20 cellular contexts compared by ENCODE assay signal in the genomic region with DNA sequence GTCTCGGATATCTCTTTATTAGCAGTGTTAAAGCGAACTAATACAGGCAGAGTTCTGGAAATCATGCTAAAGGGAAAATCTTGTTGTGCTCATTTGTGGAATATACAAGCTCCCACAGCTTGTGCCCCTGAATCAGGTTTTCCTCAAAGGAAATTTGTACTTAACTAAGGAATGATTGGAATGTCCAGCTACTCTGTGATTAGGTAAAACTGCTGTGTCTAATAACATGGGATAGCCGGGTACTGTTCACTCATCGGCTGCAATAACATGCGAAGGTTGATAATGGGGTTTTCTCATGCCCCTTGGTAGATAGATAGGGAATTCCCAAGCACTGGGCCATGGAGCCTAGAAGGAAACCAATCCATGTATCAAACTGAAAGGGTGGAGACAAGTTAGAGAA.
DNase-seq lines count a peak whose midpoint lies in the region; ATAC-seq, FAIRE-seq and TF ChIP-seq lines count a peak whose summit lies in the region.
"Had no signal": no experiment of that assay in that cellular context is flagged by ENCODE, and none has a peak within 500 bp of the region (broad histone marks: within the 10 kb centered on the region; RNA-seq: fewer than 3 reads in every experiment).

No MANE protein-coding gene starts in this region.

- H3K27me3 ChIP-seq in PC-3 (ENCODE audit: low read length) (no peaks in the 10 kb centered on the region), endothelial cell of umbilical vein (ENCODE audit: control insufficient read depth in 2 of 2, insufficient read depth in 2 of 2, low read length in 2 of 2) (no peaks in the 10 kb centered on the region), ascending aorta (no peaks in the 10 kb centered on the region), right atrium auricular region (no peaks in the 10 kb centered on the region)
- H3K27me3 ChIP-seq: BE2C, hepatocyte, vagina had no signal

- H3K4me3 ChIP-seq in PC-3 (ENCODE audit: low read length), result no peak overlapping the region
- peak overlapping the region in 1 of 3 experiments; percentile 5 for H3K4me3 ChIP-seq in endothelial cell of umbilical vein (replicated peaks in 1 of 3; ENCODE audit: insufficient read depth in 1 of 3, low read depth in 1 of 3, low read length in 3 of 3)
- H3K4me3 ChIP-seq in mesodermal cell (ENCODE audit: extremely low read depth, insufficient read depth, low read length, poor library complexity, severe bottlenecking), result no peak overlapping the region
- H3K4me3 ChIP-seq in ascending aorta, result no peak overlapping the region
- H3K4me3 ChIP-seq in right atrium auricular region, result no peak overlapping the region
- H3K4me3 ChIP-seq: hepatocyte, vagina had no signal

- peak; percentile 87 for FAIRE-seq in endothelial cell of umbilical vein (lab: Jason Lieb, UNC)
- FAIRE-seq: endometrium, GM19239 had no signal

- peaks cover 44% of the 10 kb centered on the region for H3K4me1 ChIP-seq in PC-3 (ENCODE audit: insufficient read depth, low read length)
- peaks cover 41% of the 10 kb centered on the region for H3K4me1 ChIP-seq in endothelial cell of umbilical vein (ENCODE audit: control insufficient read depth, extremely low read depth, insufficient read depth, low read length)
- H3K4me1 ChIP-seq in mesodermal cell (ENCODE audit: control insufficient read depth, insufficient read depth, low read length, poor library complexity, severe bottlenecking), result peaks cover 9% of the 10 kb centered on the region
- no peaks in the 10 kb centered on the region for H3K4me1 ChIP-seq in ascending aorta
- H3K4me1 ChIP-seq in right atrium auricular region, result no peaks in the 10 kb centered on the region
- H3K4me1 ChIP-seq: BE2C, parathyroid adenoma, vagina had no signal

- H3K79me2 ChIP-seq in PC-3 (ENCODE audit: low read length) (no peaks in the 10 kb centered on the region), endothelial cell of umbilical vein (ENCODE audit: control insufficient read depth, insufficient read depth, low read length) (no peaks in the 10 kb centered on the region)
- H3K79me2 ChIP-seq: hepatocyte, parathyroid adenoma had no signal

- CTCF ChIA-PET in PC-3 (lab: Charles Lee) (no interaction called here), endothelial cell of umbilical vein (lab: Charles Lee) (interaction anchor here (0.8 to 2.4 kb wide), 13 partner anchors 12 to 527 kb away, joined by 3 to 11 read pairs (median 4); no protein-coding TSS in a partner anchor)

- H3F3A ChIP-seq in PC-3 (ENCODE audit: low read length, unreplicated experiment), result peaks cover 4% of the 10 kb centered on the region

- no peak for TF ChIP-seq POLR2A in endothelial cell of umbilical vein (IDR thresholded peaks at IDR 0.05; ENCODE audit: low read depth, low read length)

- H3K9me3 Mint-ChIP-seq in osteocyte (ENCODE audit: unreplicated experiment), result peaks cover 5% of the 10 kb centered on the region
- H3K9me3 Mint-ChIP-seq: activated T-cell treated with anti-CD3 and anti-CD28 coated beads, Interleukin-2, amount 50 U/mL, for 4 hours; stimulated activated effector memory CD8-positive, alpha-beta T cell treated with anti-CD3 and anti-CD28 coated beads, Interleukin-12 subunit alpha, Interleukin-12 subunit beta, amount 100 ng/mL, for 72 hours had no signal

- peak; percentile 33 for DNase-seq in AG20443 (ENCODE audit: low spot score)
- peak; percentile 27 for DNase-seq in PC-3
- peak; percentile 99 for DNase-seq in endothelial cell of umbilical vein (ENCODE audit: low read depth, low spot score)
- DNase-seq in ascending aorta (ENCODE audit: low spot score in 2 of 2), result no peak
- no peak for DNase-seq in osteocyte (ENCODE audit: extremely low spot score, unreplicated experiment)
- DNase-seq in right atrium auricular region (ENCODE audit: low spot score), result no peak
- no peak for DNase-seq in OCI-M2 (lab: John Stamatoyannopoulos, UW; ENCODE audit: unreplicated experiment)
- DNase-seq: activated CD4-positive, alpha-beta T cell treated with anti-CD3 and anti-CD28 coated beads for 36 hours; activated T-cell treated with anti-CD3 and anti-CD28 coated beads, Interleukin-2, amount 50 U/mL, for 4 hours; amygdala; BE2C; stimulated activated CD4-positive, alpha-beta T cell treated with anti-CD3 and anti-CD28 coated beads, Interleukin-2, amount 100 ng/mL, for 48 hours; T-cell had no signal

- no peak overlapping the region for H3K4me3 Mint-ChIP-seq in osteocyte (ENCODE audit: unreplicated experiment)
- H3K4me3 Mint-ChIP-seq: activated CD4-positive, alpha-beta T cell treated with anti-CD3 and anti-CD28 coated beads for 36 hours; activated T-cell treated with anti-CD3 and anti-CD28 coated beads, Interleukin-2, amount 50 U/mL, for 4 hours; stimulated activated effector memory CD8-positive, alpha-beta T cell treated with anti-CD3 and anti-CD28 coated beads, Interleukin-12 subunit alpha, Interleukin-12 subunit beta, amount 100 ng/mL, for 72 hours; T-cell had no signal

- H3K36me3 ChIP-seq in PC-3 (ENCODE audit: low read depth, low read length), result peaks cover 8% of the 10 kb centered on the region; the same call in 1 of the 2 replicates
- H3K36me3 ChIP-seq in endothelial cell of umbilical vein (ENCODE audit: control insufficient read depth in 2 of 2, extremely low read depth in 1 of 2, insufficient read depth in 2 of 2, low read length in 2 of 2), result no peaks in the 10 kb centered on the region
- no peaks in the 10 kb centered on the region for H3K36me3 ChIP-seq in mesodermal cell (ENCODE audit: control insufficient read depth, insufficient read depth, low read length)
- no peaks in the 10 kb centered on the region for H3K36me3 ChIP-seq in ascending aorta
- no peaks in the 10 kb centered on the region for H3K36me3 ChIP-seq in right atrium auricular region
- H3K36me3 ChIP-seq: BE2C, vagina had no signal

- dilution Hi-C loops in endothelial cell of umbilical vein (cut with MboI; ENCODE audit: extremely low pct_ligation_motif_present, low sequenced_read_pairs), result no loop called here

- H3K27ac Mint-ChIP-seq in osteocyte (ENCODE audit: unreplicated experiment), result no peak overlapping the region
- H3K27ac Mint-ChIP-seq: activated CD4-positive, alpha-beta T cell treated with anti-CD3 and anti-CD28 coated beads for 36 hours; stimulated activated effector memory CD8-positive, alpha-beta T cell treated with anti-CD3 and anti-CD28 coated beads, Interleukin-12 subunit alpha, Interleukin-12 subunit beta, amount 100 ng/mL, for 72 hours; T-cell had no signal

- H3K9me2 ChIP-seq in PC-3 (replicated peaks; ENCODE audit: low read length), result no peaks in the 10 kb centered on the region

- no peaks in the 10 kb centered on the region for H3K27me3 Mint-ChIP-seq in osteocyte (ENCODE audit: unreplicated experiment)
- H3K27me3 Mint-ChIP-seq: activated CD4-positive, alpha-beta T cell treated with anti-CD3 and anti-CD28 coated beads for 36 hours; T-cell had no signal

- 83 to 98% methylated on average over 5 of the region's 5 CpGs for WGBS in mesodermal cell (ENCODE audit: insufficient coverage in 2 of 2), 2 experiments

- no peaks in the 10 kb centered on the region for H3K36me3 Mint-ChIP-seq in osteocyte (ENCODE audit: unreplicated experiment)
- H3K36me3 Mint-ChIP-seq: stimulated activated effector memory CD8-positive, alpha-beta T cell treated with anti-CD3 and anti-CD28 coated beads, Interleukin-12 subunit alpha, Interleukin-12 subunit beta, amount 100 ng/mL, for 72 hours; T-cell had no signal

- POLR2A ChIA-PET in PC-3 (lab: Charles Lee; ENCODE audit: unreplicated experiment), result interaction anchor here (0.5 kb wide), 1 partner anchor 78 kb away, joined by 3 read pairs; no protein-coding TSS in a partner anchor
- POLR2A ChIA-PET in endothelial cell of umbilical vein (lab: Charles Lee), result interaction anchor here (1.0 to 1.1 kb wide), 2 partner anchors 85 to 309 kb away, joined by 4 to 7 read pairs; a partner anchor contains a TSS

- ATAC-seq in PC-3, result no peak
- ATAC-seq: activated CD4-positive, alpha-beta T cell treated with anti-CD3 and anti-CD28 coated beads for 36 hours; activated T-cell treated with anti-CD3 and anti-CD28 coated beads, Interleukin-2, amount 50 U/mL, for 4 hours; T-cell had no signal

- H3K4me2 ChIP-seq in PC-3 (ENCODE audit: low read length) (no peak overlapping the region), endothelial cell of umbilical vein (ENCODE audit: insufficient read depth, low read length) (peak overlapping the region; percentile 74)
- H3K4me2 ChIP-seq: hepatocyte had no signal

- no peaks in the 10 kb centered on the region for H3K9me3 ChIP-seq in PC-3 (ENCODE audit: low read length)
- no peaks in the 10 kb centered on the region for H3K9me3 ChIP-seq in endothelial cell of umbilical vein (replicated peaks; ENCODE audit: control insufficient read depth, insufficient read depth, low read length)
- peaks cover 9% of the 10 kb centered on the region for H3K9me3 ChIP-seq in mesodermal cell (ENCODE audit: control insufficient read depth, low read length)
- H3K9me3 ChIP-seq in ascending aorta, result no peaks in the 10 kb centered on the region
- no peaks in the 10 kb centered on the region for H3K9me3 ChIP-seq in right atrium auricular region
- H3K9me3 ChIP-seq: BE2C, vagina had no signal

- H3K27ac ChIP-seq in PC-3 (ENCODE audit: low read length) (peak overlapping the region; percentile 71; the same call in 1 of the 2 replicates), endothelial cell of umbilical vein (ENCODE audit: insufficient read depth, low read depth, low read length) (peak overlapping the region; percentile 99), mesodermal cell (ENCODE audit: low read depth, low read length, severe bottlenecking) (peak overlapping the region; percentile 63), ascending aorta (no peak overlapping the region), right atrium auricular region (no peak overlapping the region)
- H3K27ac ChIP-seq: hepatocyte, parathyroid adenoma, vagina had no signal

- BruUV-seq in PC-3 (replicated peaks; lab: Mats Ljungman, UMichigan), result no TSS peak
- BruUV-seq in endothelial cell of umbilical vein (replicated peaks; lab: Mats Ljungman, UMichigan), result TSS peak; percentile 94

- TF ChIP-seq CTCF in PC-3 (conservative IDR thresholded peaks at IDR 0.05; ENCODE audit: low read depth, low read length) (no peak), endothelial cell of umbilical vein (IDR thresholded peaks at IDR 0.05; ENCODE audit: extremely low read depth in 1 of 2, insufficient read depth in 1 of 2, low read depth in 1 of 2, low read length in 2 of 2) (no peak), ascending aorta (IDR thresholded peaks at IDR 0.05) (no peak), osteocyte (IDR thresholded peaks at IDR 0.05) (no peak), right atrium auricular region (IDR thresholded peaks at IDR 0.05) (no peak)

- intact Hi-C loops in PC-3 (cut with micrococcal nuclease) (no loop called here), endothelial cell of umbilical vein (cut with micrococcal nuclease) (loop anchor here (1.0 to 2.0 kb wide), 8 partner anchors 23 to 365 kb away; a partner anchor contains a TSS), ascending aorta (cut with DNase I) (no loop called here)

- H3K9me1 ChIP-seq in endothelial cell of umbilical vein (replicated peaks; ENCODE audit: control insufficient read depth, extremely low read depth, insufficient read depth, low read length), result no peaks in the 10 kb centered on the region

- H2AFZ ChIP-seq in PC-3 (ENCODE audit: low read length) (no peak overlapping the region), endothelial cell of umbilical vein (ENCODE audit: low read depth, low read length) (peak overlapping the region; percentile 29)
- H2AFZ ChIP-seq: hepatocyte, parathyroid adenoma had no signal

- H3K9ac ChIP-seq in PC-3 (ENCODE audit: low read length), result no peak overlapping the region
- peak overlapping the region; percentile 83 for H3K9ac ChIP-seq in endothelial cell of umbilical vein (replicated peaks; ENCODE audit: extremely low read depth, insufficient read depth, low read length)
- H3K9ac ChIP-seq: parathyroid adenoma had no signal

- peaks cover 25% of the 10 kb centered on the region for H3K4me1 Mint-ChIP-seq in osteocyte (ENCODE audit: unreplicated experiment)
- H3K4me1 Mint-ChIP-seq: activated CD4-positive, alpha-beta T cell treated with anti-CD3 and anti-CD28 coated beads for 36 hours; stimulated activated effector memory CD8-positive, alpha-beta T cell treated with anti-CD3 and anti-CD28 coated beads, Interleukin-12 subunit alpha, Interleukin-12 subunit beta, amount 100 ng/mL, for 72 hours; T-cell had no signal

- H4K20me1 ChIP-seq in PC-3 (ENCODE audit: low read length), result no peaks in the 10 kb centered on the region
- H4K20me1 ChIP-seq in endothelial cell of umbilical vein (replicated peaks; ENCODE audit: control insufficient read depth, extremely low read depth, insufficient read depth, low read length), result no peaks in the 10 kb centered on the region

Comparison
In these comparisons a context has a peak if more than half of its experiments do, and no peak if none do; other contexts are left out.
1. DNase-seq: peak in AG20443 (single experiment), PC-3 (single experiment) and endothelial cell of umbilical vein (single experiment); none in ascending aorta (0 of 2), osteocyte (single experiment), right atrium auricular region (single experiment) and OCI-M2 (single experiment).
2. H3K27ac ChIP-seq: peak in PC-3 (single experiment), endothelial cell of umbilical vein (single experiment) and mesodermal cell (single experiment); none in ascending aorta (0 of 2) and right atrium auricular region (0 of 2).